Comparison of ENCODE assay signal across 42 cellular contexts in the genomic region with DNA sequence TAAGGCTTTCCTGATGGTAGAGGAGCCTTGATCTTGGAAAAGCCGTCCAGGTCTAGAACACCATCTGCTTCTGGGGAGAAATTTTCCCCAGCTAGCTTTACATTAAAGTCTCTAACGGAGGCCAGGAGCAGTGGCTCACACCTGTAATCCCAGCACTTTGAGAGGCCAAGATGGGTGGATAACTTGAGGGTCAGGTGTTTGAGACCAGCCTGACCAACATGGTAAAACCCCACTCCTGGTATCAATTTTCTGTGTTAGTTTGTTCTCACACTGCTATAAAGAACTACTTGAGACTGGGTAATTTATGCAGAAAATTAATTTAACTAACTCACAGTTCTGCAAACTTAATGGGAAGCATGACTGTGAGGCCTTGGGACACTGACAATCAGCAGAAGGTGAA. TPM values are rescaled to one million over a fixed set of nuclear protein-coding genes. Genes with fewer than 3 reads are reported as not detected.
"Had no signal": no experiment of that assay in that cellular context is flagged by ENCODE, and none has a peak within 500 bp of the region (broad histone marks: within the 10 kb centered on the region; RNA-seq: fewer than 3 reads in every experiment).

No MANE protein-coding gene starts in this region.

- DNase-seq: activated effector memory CD4-positive, alpha-beta T cell treated with anti-CD3 and anti-CD28 coated beads, Interleukin-2, amount 50 U/mL, for 16 hours; activated effector memory CD4-positive, alpha-beta T cell treated with Interleukin-2 at 50 U/mL for 16 hours; activated gamma-delta T cell; activated gamma-delta T cell treated with Interleukin-2 at 50 U/mL for 16 hours; activated naive CD4-positive, alpha-beta T cell; activated naive CD4-positive, alpha-beta T cell treated with anti-CD3 and anti-CD28 coated beads for 36 hours; activated naive CD4-positive, alpha-beta T cell treated with anti-CD3 and anti-CD28 coated beads, Interleukin-2, amount 10 ng/mL, durations not matched to agents 7 days and 5 days; activated naive CD4-positive, alpha-beta T cell treated with anti-CD3 and anti-CD28 coated beads, Interleukin-2, amount 50 U/mL, for 16 hours; activated naive CD4-positive, alpha-beta T cell treated with Interleukin-2 at 50 U/mL for 16 hours; activated naive CD8-positive, alpha-beta T cell treated with anti-CD3 and anti-CD28 coated beads, Interleukin-2, amount 10 ng/mL, durations not matched to agents 7 days and 5 days; activated naive CD8-positive, alpha-beta T cell treated with anti-CD3 and anti-CD28 coated beads, Interleukin-2, amount 50 U/mL, for 24 hours; activated T-cell treated with anti-CD3 and anti-CD28 coated beads, Interleukin-2, amount 50 U/mL, for 24 hours; activated T-cell treated with anti-CD3 and anti-CD28 coated beads, Interleukin-2, amount 50 U/mL, for 4 hours; activated T-cell treated with anti-CD3 and anti-CD28 coated beads, Interleukin-2, amount 50 U/mL, for 48 hours; activated T-cell treated with anti-CD3 and anti-CD28 coated beads, Interleukin-2, amount 50 U/mL, for 72 hours; adrenal gland; amniotic stem cell; amygdala; anterior cingulate cortex; aorta; body of pancreas; brain microvascular endothelial cell; caudate nucleus; central memory CD4-positive, alpha-beta T cell; cerebellar nuclear complex had no signal

- H3K4me3 Mint-ChIP-seq: activated naive CD4-positive, alpha-beta T cell treated with anti-CD3 and anti-CD28 coated beads for 36 hours; activated naive CD4-positive, alpha-beta T cell treated with anti-CD3 and anti-CD28 coated beads, Interleukin-2, amount 10 ng/mL, durations not matched to agents 7 days and 5 days; activated naive CD4-positive, alpha-beta T cell treated with anti-CD3 and anti-CD28 coated beads, Interleukin-2, amount 50 U/mL, for 24 hours; activated naive CD8-positive, alpha-beta T cell; activated naive CD8-positive, alpha-beta T cell treated with anti-CD3 and anti-CD28 coated beads, Interleukin-2, amount 10 ng/mL, durations not matched to agents 7 days and 5 days; activated naive CD8-positive, alpha-beta T cell treated with anti-CD3 and anti-CD28 coated beads, Interleukin-2, amount 50 U/mL, for 24 hours; activated T-cell treated with anti-CD3 and anti-CD28 coated beads, Interleukin-2, amount 50 U/mL, for 24 hours; activated T-cell treated with anti-CD3 and anti-CD28 coated beads, Interleukin-2, amount 50 U/mL, for 4 hours; activated T-cell treated with anti-CD3 and anti-CD28 coated beads, Interleukin-2, amount 50 U/mL, for 72 hours; activated T-helper 1 cell treated with anti-CD3 and anti-CD28 coated beads, Interleukin-12 subunit alpha, Interleukin-12 subunit beta, Interleukin-2, Interleukin-4 antibody, amounts not matched to agents 30 ng/mL and 10 ng/mL and 1 ng/mL, durations not matched to agents 14 hours and 24 hours and 36 hours; activated T-helper 17 cell treated with anti-CD3 and anti-CD28 coated beads, Interleukin-2, amount 50 U/mL, for 72 hours; brain; central memory CD8-positive, alpha-beta T cell had no signal

- ATAC-seq: activated naive CD4-positive, alpha-beta T cell treated with anti-CD3 and anti-CD28 coated beads, Interleukin-2, amount 50 U/mL, for 72 hours; activated naive CD8-positive, alpha-beta T cell treated with anti-CD3 and anti-CD28 coated beads, Interleukin-2, amount 50 U/mL, for 24 hours; activated T-cell treated with anti-CD3 and anti-CD28 coated beads, Interleukin-2, amount 50 U/mL, for 4 hours; activated T-cell treated with anti-CD3 and anti-CD28 coated beads, Interleukin-2, amount 50 U/mL, for 72 hours; activated T-helper 17 cell treated with anti-CD3 and anti-CD28 coated beads, Interleukin-2, amount 50 U/mL, for 72 hours; body of pancreas had no signal

- H3K4me1 Mint-ChIP-seq: activated naive CD4-positive, alpha-beta T cell treated with anti-CD3 and anti-CD28 coated beads, Interleukin-2, amount 10 ng/mL, durations not matched to agents 7 days and 5 days; activated naive CD4-positive, alpha-beta T cell treated with anti-CD3 and anti-CD28 coated beads, Interleukin-2, amount 50 U/mL, for 24 hours; activated naive CD8-positive, alpha-beta T cell treated with anti-CD3 and anti-CD28 coated beads, Interleukin-2, amount 10 ng/mL, durations not matched to agents 7 days and 5 days; activated naive CD8-positive, alpha-beta T cell treated with anti-CD3 and anti-CD28 coated beads, Interleukin-2, amount 50 U/mL, for 24 hours; activated T-helper 17 cell treated with anti-CD3 and anti-CD28 coated beads, Interleukin-2, amount 50 U/mL, for 72 hours; central memory CD8-positive, alpha-beta T cell had no signal

- FAIRE-seq: astrocyte, bronchial epithelial cell, colon had no signal

- H3K27ac ChIP-seq: adrenal gland, ascending aorta, body of pancreas, brain microvascular endothelial cell, breast epithelium, cardiac muscle cell had no signal

- H3K36me3 Mint-ChIP-seq: activated naive CD4-positive, alpha-beta T cell treated with anti-CD3 and anti-CD28 coated beads, Interleukin-2, amount 10 ng/mL, durations not matched to agents 7 days and 5 days; activated naive CD4-positive, alpha-beta T cell treated with anti-CD3 and anti-CD28 coated beads, Interleukin-2, amount 50 U/mL, for 72 hours; activated naive CD8-positive, alpha-beta T cell; activated naive CD8-positive, alpha-beta T cell treated with anti-CD3 and anti-CD28 coated beads, Interleukin-2, amount 10 ng/mL, durations not matched to agents 7 days and 5 days; brain had no signal

- H3K4me1 ChIP-seq: ascending aorta, body of pancreas, breast epithelium had no signal

- H3K36me3 ChIP-seq: adrenal gland, ascending aorta, brain microvascular endothelial cell, breast epithelium, cardiac muscle cell had no signal

- H3K9me3 ChIP-seq: adrenal gland, ascending aorta, body of pancreas, breast epithelium had no signal

- H3K27ac Mint-ChIP-seq: activated naive CD4-positive, alpha-beta T cell treated with anti-CD3 and anti-CD28 coated beads for 36 hours; activated naive CD4-positive, alpha-beta T cell treated with anti-CD3 and anti-CD28 coated beads, Interleukin-2, amount 10 ng/mL, durations not matched to agents 7 days and 5 days; activated naive CD4-positive, alpha-beta T cell treated with anti-CD3 and anti-CD28 coated beads, Interleukin-2, amount 50 U/mL, for 24 hours; activated naive CD4-positive, alpha-beta T cell treated with anti-CD3 and anti-CD28 coated beads, Interleukin-2, amount 50 U/mL, for 72 hours; activated naive CD8-positive, alpha-beta T cell; activated naive CD8-positive, alpha-beta T cell treated with anti-CD3 and anti-CD28 coated beads, Interleukin-2, amount 10 ng/mL, durations not matched to agents 7 days and 5 days; activated naive CD8-positive, alpha-beta T cell treated with anti-CD3 and anti-CD28 coated beads, Interleukin-2, amount 50 U/mL, for 24 hours; activated T-cell treated with anti-CD3 and anti-CD28 coated beads, Interleukin-2, amount 50 U/mL, for 24 hours; activated T-cell treated with anti-CD3 and anti-CD28 coated beads, Interleukin-2, amount 50 U/mL, for 72 hours; activated T-helper 1 cell treated with anti-CD3 and anti-CD28 coated beads, Interleukin-12 subunit alpha, Interleukin-12 subunit beta, Interleukin-2, Interleukin-4 antibody, amounts not matched to agents 30 ng/mL and 10 ng/mL and 1 ng/mL, durations not matched to agents 14 hours and 24 hours and 36 hours; activated T-helper 17 cell treated with anti-CD3 and anti-CD28 coated beads, Interleukin-2, amount 50 U/mL, for 72 hours; activated T-helper 2 cell treated with anti-CD3 and anti-CD28 coated beads, Interferon-gamma antibody, Interleukin-2, Interleukin-4, amounts not matched to agents 10 μg/mL and 5 μg/mL and 100 μg/mL, durations not matched to agents 14 hours and 24 hours and 36 hours; brain had no signal

- H3K27me3 ChIP-seq: adrenal gland, ascending aorta, body of pancreas, brain microvascular endothelial cell, breast epithelium, cardiac muscle cell had no signal

- H3K9me3 Mint-ChIP-seq: activated naive CD4-positive, alpha-beta T cell treated with anti-CD3 and anti-CD28 coated beads for 36 hours; activated naive CD4-positive, alpha-beta T cell treated with anti-CD3 and anti-CD28 coated beads, Interleukin-2, amount 10 ng/mL, durations not matched to agents 7 days and 5 days; activated naive CD4-positive, alpha-beta T cell treated with anti-CD3 and anti-CD28 coated beads, Interleukin-2, amount 50 U/mL, for 24 hours; activated naive CD4-positive, alpha-beta T cell treated with anti-CD3 and anti-CD28 coated beads, Interleukin-2, amount 50 U/mL, for 72 hours; activated naive CD8-positive, alpha-beta T cell treated with anti-CD3 and anti-CD28 coated beads, Interleukin-2, amount 10 ng/mL, durations not matched to agents 7 days and 5 days; activated naive CD8-positive, alpha-beta T cell treated with anti-CD3 and anti-CD28 coated beads, Interleukin-2, amount 50 U/mL, for 24 hours; activated T-cell treated with anti-CD3 and anti-CD28 coated beads, Interleukin-2, amount 50 U/mL, for 24 hours; activated T-cell treated with anti-CD3 and anti-CD28 coated beads, Interleukin-2, amount 50 U/mL, for 4 hours; activated T-cell treated with anti-CD3 and anti-CD28 coated beads, Interleukin-2, amount 50 U/mL, for 72 hours; activated T-helper 1 cell treated with anti-CD3 and anti-CD28 coated beads, Interleukin-12 subunit alpha, Interleukin-12 subunit beta, Interleukin-2, Interleukin-4 antibody, amounts not matched to agents 30 ng/mL and 10 ng/mL and 1 ng/mL, durations not matched to agents 14 hours and 24 hours and 36 hours; activated T-helper 17 cell treated with anti-CD3 and anti-CD28 coated beads, Interleukin-2, amount 50 U/mL, for 72 hours; activated T-helper 2 cell treated with anti-CD3 and anti-CD28 coated beads, Interferon-gamma antibody, Interleukin-2, Interleukin-4, amounts not matched to agents 10 μg/mL and 5 μg/mL and 100 μg/mL, durations not matched to agents 14 hours and 24 hours and 36 hours; central memory CD8-positive, alpha-beta T cell had no signal

- H3K4me3 ChIP-seq: adrenal gland, ascending aorta, body of pancreas, breast epithelium, cardiac muscle cell had no signal

RNA-seq across cellular contexts. Expression of gene FAM209B, which starts 37.8 kb away (rescaled TPM):
- total RNA-seq: ascending aorta, astrocyte, body of pancreas, breast epithelium, cardiac muscle cell, cardiac septum, cerebellum, chondrocyte had no signal

RNA-seq across cellular contexts. Expression of gene FAM209A, which starts 46.3 kb away (rescaled TPM):
- total RNA-seq: ascending aorta, body of pancreas, bronchial epithelial cell, cardiac muscle cell, cardiac septum, cerebellum had no signal

RNA-seq across cellular contexts. Expression of gene TFAP2C, which starts 58.3 kb away (rescaled TPM):
- total RNA-seq: activated naive CD4-positive, alpha-beta T cell treated with anti-CD3 and anti-CD28 coated beads for 36 hours; activated naive CD4-positive, alpha-beta T cell treated with anti-CD3 and anti-CD28 coated beads, Interleukin-2, amount 50 U/mL, for 72 hours; activated naive CD8-positive, alpha-beta T cell treated with anti-CD3 and anti-CD28 coated beads, Interleukin-2, amount 10 ng/mL, durations not matched to agents 7 days and 5 days; activated T-cell treated with anti-CD3 and anti-CD28 coated beads, Interleukin-2, amount 50 U/mL, for 4 hours; activated T-helper 1 cell treated with anti-CD3 and anti-CD28 coated beads, Interleukin-12 subunit alpha, Interleukin-12 subunit beta, Interleukin-2, Interleukin-4 antibody, amounts not matched to agents 30 ng/mL and 10 ng/mL and 1 ng/mL, durations not matched to agents 14 hours and 24 hours and 36 hours; activated T-helper 17 cell treated with anti-CD3 and anti-CD28 coated beads, Interleukin-2, amount 50 U/mL, for 72 hours; activated T-helper 2 cell treated with anti-CD3 and anti-CD28 coated beads, Interferon-gamma antibody, Interleukin-2, Interleukin-4, amounts not matched to agents 10 μg/mL and 5 μg/mL and 100 μg/mL, durations not matched to agents 14 hours and 24 hours and 36 hours; cerebellum had no signal
- polyA plus RNA-seq: aorta, cardiac muscle cell had no signal
